In genomic region chr4:99715286-99715685, GRCh38 we compare ENCODE assay signal across 2 cellular contexts.
A peak's percentile ranks its signal among the peaks of the same experiment; 100 is the strongest.
TF ChIP-seq lines count a peak whose summit lies in the region.

No MANE protein-coding gene starts in this region.

TF ChIP-seq in HepG2, 621 proteins besides CTCF, POLR2A, EP300 and RAD21:
- TF ChIP-seq TMF1 (CRISPR knock-in tag; IDR thresholded peaks at IDR 0.05; ENCODE audit: low read depth) (no peak), NR3C1 (CRISPR knock-in tag; IDR thresholded peaks at IDR 0.05) (no peak), THAP7 (CRISPR knock-in tag; IDR thresholded peaks at IDR 0.05) (no peak), DMTF1 (CRISPR knock-in tag; IDR thresholded peaks at IDR 0.05) (no peak), ZNF337 (CRISPR knock-in tag; IDR thresholded peaks at IDR 0.05; ENCODE audit: borderline replicate concordance, low read depth) (no peak), NCOR1 (IDR thresholded peaks at IDR 0.05; ENCODE audit: borderline replicate concordance, low read length) (no peak), ZBTB3 (CRISPR knock-in tag; IDR thresholded peaks at IDR 0.05; ENCODE audit: borderline replicate concordance, low read depth) (no peak), RFXAP (CRISPR knock-in tag; IDR thresholded peaks at IDR 0.05; ENCODE audit: borderline replicate concordance) (no peak), TBP (CRISPR knock-in tag; IDR thresholded peaks at IDR 0.05) (no peak), ZNF775 (CRISPR knock-in tag; IDR thresholded peaks at IDR 0.05; ENCODE audit: borderline replicate concordance) (no peak), ARHGAP35 (CRISPR knock-in tag; IDR thresholded peaks at IDR 0.05; ENCODE audit: borderline replicate concordance) (no peak)
- TF ChIP-seq, protein P1, sequence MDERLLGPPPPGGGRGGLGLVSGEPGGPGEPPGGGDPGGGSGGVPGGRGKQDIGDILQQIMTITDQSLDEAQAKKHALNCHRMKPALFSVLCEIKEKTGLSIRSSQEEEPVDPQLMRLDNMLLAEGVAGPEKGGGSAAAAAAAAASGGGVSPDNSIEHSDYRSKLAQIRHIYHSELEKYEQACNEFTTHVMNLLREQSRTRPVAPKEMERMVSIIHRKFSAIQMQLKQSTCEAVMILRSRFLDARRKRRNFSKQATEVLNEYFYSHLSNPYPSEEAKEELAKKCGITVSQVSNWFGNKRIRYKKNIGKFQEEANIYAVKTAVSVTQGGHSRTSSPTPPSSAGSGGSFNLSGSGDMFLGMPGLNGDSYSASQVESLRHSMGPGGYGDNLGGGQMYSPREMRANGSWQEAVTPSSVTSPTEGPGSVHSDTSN (CRISPR knock-in tag; IDR thresholded peaks at IDR 0.05), result no peak
TF ChIP-seq in HepG2: peak in this region for 0.

TF ChIP-seq in K562, 482 proteins besides CTCF, POLR2A, EP300 and RAD21:
- peak; percentile 23; the same call in 1 of the 2 replicates for TF ChIP-seq ELF1 (tag; IDR thresholded peaks at IDR 0.05)
- TF ChIP-seq CTBP1 (IDR thresholded peaks at IDR 0.05; ENCODE audit: borderline replicate concordance), result 0 out of 2 replicates have a peak, but pooled peaks have one; percentile 19
- peak; percentile 82 for TF ChIP-seq ETV1 (tag; conservative IDR thresholded peaks at IDR 0.05; ENCODE audit: low read depth)
- TF ChIP-seq TAL1 (IDR thresholded peaks at IDR 0.05), result 0 out of 2 replicates have a peak, but pooled peaks have one; percentile 16
- TF ChIP-seq GABPA (tag; conservative IDR thresholded peaks at IDR 0.05; ENCODE audit: low read depth), result peak; percentile 61
- TF ChIP-seq NR2C1 (IDR thresholded peaks at IDR 0.05), result no peak
- TF ChIP-seq NR2C1 (tag; IDR thresholded peaks at IDR 0.05), result peak; percentile 64
- 0 out of 2 replicates have a peak, but pooled peaks have one; percentile 22 for TF ChIP-seq FOSL1 (tag; conservative IDR thresholded peaks at IDR 0.05)
- TF ChIP-seq PPARD (CRISPR knock-in tag; IDR thresholded peaks at IDR 0.05), result no peak
- no peak for TF ChIP-seq NR2C2 (CRISPR knock-in tag; IDR thresholded peaks at IDR 0.05)
- peak; percentile 76 for TF ChIP-seq NR2C2 (tag; IDR thresholded peaks at IDR 0.05)
- TF ChIP-seq ZNF644 (tag; IDR thresholded peaks at IDR 0.05; ENCODE audit: low read depth), result 0 out of 2 replicates have a peak, but pooled peaks have one; percentile 6
- TF ChIP-seq, protein P2, sequence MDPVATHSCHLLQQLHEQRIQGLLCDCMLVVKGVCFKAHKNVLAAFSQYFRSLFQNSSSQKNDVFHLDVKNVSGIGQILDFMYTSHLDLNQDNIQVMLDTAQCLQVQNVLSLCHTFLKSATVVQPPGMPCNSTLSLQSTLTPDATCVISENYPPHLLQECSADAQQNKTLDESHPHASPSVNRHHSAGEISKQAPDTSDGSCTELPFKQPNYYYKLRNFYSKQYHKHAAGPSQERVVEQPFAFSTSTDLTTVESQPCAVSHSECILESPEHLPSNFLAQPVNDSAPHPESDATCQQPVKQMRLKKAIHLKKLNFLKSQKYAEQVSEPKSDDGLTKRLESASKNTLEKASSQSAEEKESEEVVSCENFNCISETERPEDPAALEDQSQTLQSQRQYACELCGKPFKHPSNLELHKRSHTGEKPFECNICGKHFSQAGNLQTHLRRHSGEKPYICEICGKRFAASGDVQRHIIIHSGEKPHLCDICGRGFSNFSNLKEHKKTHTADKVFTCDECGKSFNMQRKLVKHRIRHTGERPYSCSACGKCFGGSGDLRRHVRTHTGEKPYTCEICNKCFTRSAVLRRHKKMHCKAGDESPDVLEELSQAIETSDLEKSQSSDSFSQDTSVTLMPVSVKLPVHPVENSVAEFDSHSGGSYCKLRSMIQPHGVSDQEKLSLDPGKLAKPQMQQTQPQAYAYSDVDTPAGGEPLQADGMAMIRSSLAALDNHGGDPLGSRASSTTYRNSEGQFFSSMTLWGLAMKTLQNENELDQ (CRISPR knock-in tag; IDR thresholded peaks at IDR 0.05; ENCODE audit: borderline replicate concordance), result no peak
